8 cellular contexts compared by ENCODE assay signal in genomic region chr11:72585762-72586590, GRCh38.
A peak's percentile ranks its signal among the peaks of the same experiment; 100 is the strongest.
DNase-seq lines count a peak whose midpoint lies in the region; ATAC-seq, FAIRE-seq and TF ChIP-seq lines count a peak whose summit lies in the region.

No MANE protein-coding gene starts in this region.

- peaks cover 6 to 52% of the 10 kb centered on the region in 2 donors for H3K27me3 ChIP-seq in breast epithelium

- no peak for FAIRE-seq in kidney (lab: Jason Lieb, UNC)

- H3K9ac ChIP-seq in kidney (ENCODE audit: low read length in 2 of 2), result no peak overlapping the region

- peaks cover 3 to 11% of the 10 kb centered on the region in 2 donors for H3K4me1 ChIP-seq in breast epithelium
- peaks cover 0 to 15% of the 10 kb centered on the region in 2 donors for H3K4me1 ChIP-seq in kidney (ENCODE audit: control insufficient read depth in 1 of 2, insufficient read depth in 1 of 2, low read depth in 1 of 2, low read length in 2 of 2)

- H3K9me3 ChIP-seq in breast epithelium (no peaks in the 10 kb centered on the region), kidney (ENCODE audit: control insufficient read depth in 1 of 2, low read length in 2 of 2) (no peaks in the 10 kb centered on the region)

- no peak for ATAC-seq in HG03439 (IDR thresholded peaks at IDR 0.05; ENCODE audit: unreplicated experiment)

- TF ChIP-seq CTCF in GM20000 (IDR thresholded peaks at IDR 0.05; ENCODE audit: extremely low read depth, missing control alignments) (peak; percentile 64), WI38 (IDR thresholded peaks at IDR 0.05; ENCODE audit: low read depth, low read length) (peak; percentile 71), breast epithelium (IDR thresholded peaks at IDR 0.05) (peak; percentile 75 to 94 (median 86)), kidney (IDR thresholded peaks at IDR 0.05; ENCODE audit: borderline replicate concordance, extremely low read depth, insufficient read depth) (peak; percentile 72)

- intact Hi-C loops in breast epithelium (cut with DNase I; ENCODE audit: low total_unique reads), result no loop called here
- intact Hi-C loops in kidney (cut with DNase I), result loop anchor here (5.0 kb wide), 1 partner anchor 56 kb away; no protein-coding TSS in a partner anchor

- H3K27ac ChIP-seq in breast epithelium (no peak overlapping the region), kidney (ENCODE audit: low read depth in 2 of 2, low read length in 2 of 2) (no peak overlapping the region)

- no peak overlapping the region for H3K4me3 ChIP-seq in WI38 (ENCODE audit: low read depth, low read length)
- no peak overlapping the region for H3K4me3 ChIP-seq in breast epithelium
- no peak overlapping the region for H3K4me3 ChIP-seq in kidney (ENCODE audit: low read length in 2 of 2)

- no peaks in the 10 kb centered on the region for H3K36me3 ChIP-seq in breast epithelium
- H3K36me3 ChIP-seq in kidney (ENCODE audit: control insufficient read depth in 1 of 2, insufficient read depth in 2 of 2, low read length in 2 of 2), result no peaks in the 10 kb centered on the region

- peak; percentile 84 for DNase-seq in AG20443 (ENCODE audit: low spot score)
- DNase-seq in GM20000 (ENCODE audit: low spot score), result peak; percentile 91
- DNase-seq in NCI-H2107 (lab: John Stamatoyannopoulos, UW), result peak; percentile 75
- DNase-seq in breast epithelium (ENCODE audit: low spot score in 2 of 2), result peak in 1 of 2 donors; percentile 41
- peak; percentile 69 for DNase-seq in kidney
- DNase-seq in stimulated activated CD4-positive, alpha-beta T cell treated with anti-CD3 and anti-CD28 coated beads, Interleukin-4, amount 100 ng/mL, for 24 hours, result peak; percentile 69

- no peak for TF ChIP-seq POLR2A in breast epithelium (IDR thresholded peaks at IDR 0.05)
